Comparison of ENCODE assay signal across 32 cellular contexts in genomic region chr16:31204871-31205666, GRCh38. TPM values are rescaled to one million over a fixed set of nuclear protein-coding genes. Genes with fewer than 3 reads are reported as not detected.
DNase-seq lines count a peak whose midpoint lies in the region; ATAC-seq and TF ChIP-seq lines count a peak whose summit lies in the region.
"Had no signal": no experiment of that assay in that cellular context is flagged by ENCODE, and none has a peak within 500 bp of the region (broad histone marks: within the 10 kb centered on the region; RNA-seq: fewer than 3 reads in every experiment).

No MANE protein-coding gene starts in this region.

- POLR2A ChIA-PET in HEK293 (lab: Yijun Ruan, JAX): interaction anchor here (0.6 kb wide), 1 partner anchor 222 kb away, joined by 4 read pairs; no protein-coding TSS in a partner anchor

- H3K4me1 ChIP-seq in HEK293 (ENCODE audit: control insufficient read depth, insufficient read depth, low read length) (no peaks in the 10 kb centered on the region), spleen (peaks cover 19 to 56% (median 42%) of the 10 kb centered on the region in 6 donors)
- H3K4me1 ChIP-seq: prostate gland had no signal

- peak overlapping the region; percentile 34 for H3K4me3 Mint-ChIP-seq in activated naive CD4-positive, alpha-beta T cell treated with anti-CD3 and anti-CD28 coated beads, Interleukin-2, amount 10 ng/mL, durations not matched to agents 7 days and 5 days
- peak overlapping the region in 1 of 2 donors; percentile 28 for H3K4me3 Mint-ChIP-seq in effector memory CD8-positive, alpha-beta T cell
- no peak overlapping the region for H3K4me3 Mint-ChIP-seq in HFFc6

- 80 to 90% (median 80%) methylated on average over 9 of the region's 9 CpGs for WGBS in spleen, 5 donors

- TF ChIP-seq POLR2A in spleen (IDR thresholded peaks at IDR 0.05): no peak

- no peak overlapping the region for H3K4me3 ChIP-seq in HEK293 (ENCODE audit: low read depth, low read length)
- H3K4me3 ChIP-seq in spleen: no peak overlapping the region
- H3K4me3 ChIP-seq: GM12878, prostate gland, sigmoid colon, tibial artery had no signal

- no peaks in the 10 kb centered on the region for H3K9me3 Mint-ChIP-seq in activated naive CD4-positive, alpha-beta T cell treated with anti-CD3 and anti-CD28 coated beads, Interleukin-2, amount 10 ng/mL, durations not matched to agents 7 days and 5 days
- H3K9me3 Mint-ChIP-seq in effector memory CD8-positive, alpha-beta T cell: no peaks in the 10 kb centered on the region
- H3K9me3 Mint-ChIP-seq in HFFc6: no peaks in the 10 kb centered on the region
- H3K9me3 Mint-ChIP-seq: immature natural killer cell had no signal

- DNase-seq in activated naive CD4-positive, alpha-beta T cell treated with anti-CD3 and anti-CD28 coated beads, Interleukin-2, amount 10 ng/mL, durations not matched to agents 7 days and 5 days: no peak
- DNase-seq in activated naive CD4-positive, alpha-beta T cell treated with anti-CD3 and anti-CD28 coated beads, Interleukin-2, amount 50 U/mL, for 16 hours: no peak
- DNase-seq in effector memory CD8-positive, alpha-beta T cell: no peak
- DNase-seq in spleen (peak; percentile 41), HFFc6 (no peak), Right ventricle myocardium inferior (ENCODE audit: missing footprints) (no peak), NOMO-1 (lab: John Stamatoyannopoulos, UW; ENCODE audit: unreplicated experiment in 2 of 2) (no peak)
- DNase-seq: activated naive CD4-positive, alpha-beta T cell; activated T-cell treated with anti-CD3 and anti-CD28 coated beads, Interleukin-2, amount 50 U/mL, for 1 hour; AML-193; amygdala; COR-L47; effector CD4-positive, alpha-beta T cell; immature natural killer cell; left cardiac atrium; MM.1S; NCI-H1105 treated with DMSO at 0.1 percent for 48 hours; NCI-H2029 treated with DMSO at 0.1 percent for 48 hours; NCI-H526; Right ventricle myocardium superior; sigmoid colon; stimulated activated CD4-positive, alpha-beta T cell treated with anti-CD3 and anti-CD28 coated beads, Interleukin-4, amount 100 ng/mL, for 1 hour; tibial artery had no signal

- no peak overlapping the region for H3K27ac ChIP-seq in HEK293 (ENCODE audit: extremely low read depth, low read depth, low read length)
- no peak overlapping the region for H3K27ac ChIP-seq in spleen
- H3K27ac ChIP-seq: KMS-11, prostate gland, sigmoid colon, tibial artery had no signal

- no peaks in the 10 kb centered on the region for H3K27me3 ChIP-seq in spleen (replicated peaks in 1 of 7)

- no peak overlapping the region for H3K27ac Mint-ChIP-seq in activated naive CD4-positive, alpha-beta T cell treated with anti-CD3 and anti-CD28 coated beads, Interleukin-2, amount 10 ng/mL, durations not matched to agents 7 days and 5 days
- H3K27ac Mint-ChIP-seq in effector memory CD8-positive, alpha-beta T cell: peak overlapping the region; percentile 45 to 59
- H3K27ac Mint-ChIP-seq in HFFc6: no peak overlapping the region

- H3K27me3 Mint-ChIP-seq in activated naive CD4-positive, alpha-beta T cell treated with anti-CD3 and anti-CD28 coated beads, Interleukin-2, amount 10 ng/mL, durations not matched to agents 7 days and 5 days: peaks cover 41% of the 10 kb centered on the region
- H3K27me3 Mint-ChIP-seq in effector memory CD8-positive, alpha-beta T cell: no peaks in the 10 kb centered on the region
- H3K27me3 Mint-ChIP-seq in HFFc6 (ENCODE audit: insufficient read depth): peaks cover 32% of the 10 kb centered on the region

- peaks cover 47% of the 10 kb centered on the region for H3K4me1 Mint-ChIP-seq in activated naive CD4-positive, alpha-beta T cell treated with anti-CD3 and anti-CD28 coated beads, Interleukin-2, amount 10 ng/mL, durations not matched to agents 7 days and 5 days
- peaks cover 20 to 22% of the 10 kb centered on the region in 2 donors for H3K4me1 Mint-ChIP-seq in effector memory CD8-positive, alpha-beta T cell (ENCODE audit: low read depth in 2 of 2)
- H3K4me1 Mint-ChIP-seq in HFFc6 (ENCODE audit: low read depth): peaks cover 26% of the 10 kb centered on the region

- H3K9me3 ChIP-seq in HEK293 (ENCODE audit: control insufficient read depth, insufficient read depth, low read depth, low read length): no peaks in the 10 kb centered on the region
- H3K9me3 ChIP-seq in spleen: no peaks in the 10 kb centered on the region
- H3K9me3 ChIP-seq: prostate gland, sigmoid colon, tibial artery had no signal

- TF ChIP-seq CTCF in HEK293 (tag by site-specific recombination; IDR thresholded peaks at IDR 0.05): no peak
- no peak for TF ChIP-seq CTCF in spleen (IDR thresholded peaks at IDR 0.05 in 8 of 11, conservative IDR thresholded peaks at IDR 0.05 in 3 of 11)
- TF ChIP-seq CTCF in HFFc6 (IDR thresholded peaks at IDR 0.05): no peak

- H3K36me3 ChIP-seq in HEK293 (ENCODE audit: control insufficient read depth in 2 of 2, insufficient read depth in 1 of 2, low read length in 2 of 2) (peaks cover 0 to 4% of the 10 kb centered on the region in 2 experiments; a peak in 1 of 3 replicates), spleen (peaks cover 0 to 7% (median 0%) of the 10 kb centered on the region in 6 donors)
- H3K36me3 ChIP-seq: prostate gland, sigmoid colon, tibial artery had no signal

- H3K36me3 Mint-ChIP-seq in activated naive CD4-positive, alpha-beta T cell treated with anti-CD3 and anti-CD28 coated beads, Interleukin-2, amount 10 ng/mL, durations not matched to agents 7 days and 5 days: peaks cover 10% of the 10 kb centered on the region
- peaks cover 65% of the 10 kb centered on the region for H3K36me3 Mint-ChIP-seq in effector memory CD8-positive, alpha-beta T cell (ENCODE audit: insufficient read depth)
- H3K36me3 Mint-ChIP-seq in HFFc6 (ENCODE audit: low read depth): no peaks in the 10 kb centered on the region
- H3K36me3 Mint-ChIP-seq: immature natural killer cell had no signal

- CTCF ChIA-PET in activated naive CD4-positive, alpha-beta T cell treated with anti-CD3 and anti-CD28 coated beads, Interleukin-2, amount 10 ng/mL, durations not matched to agents 7 days and 5 days (lab: Charles Lee): no interaction called here
- CTCF ChIA-PET in HEK293 (lab: Yijun Ruan, JAX): no interaction called here

- intact Hi-C loops in spleen (cut with DNase I; ENCODE audit: low total_unique reads): no loop called here
- intact Hi-C loops in Right ventricle myocardium inferior (cut with DNase I): no loop called here

- no peak for ATAC-seq in effector memory CD8-positive, alpha-beta T cell (replicated peaks)
- no peak for ATAC-seq in Right ventricle myocardium inferior
- ATAC-seq: GM12878, left cardiac atrium had no signal

TF ChIP-seq in HEK293, 187 proteins besides CTCF, POLR2A, EP300 and RAD21:
- TF ChIP-seq ZNF10 (tag by site-specific recombination; IDR thresholded peaks at IDR 0.05) (no peak), ZNF121 (tag by site-specific recombination; IDR thresholded peaks at IDR 0.05) (peak; percentile 65; the same call in 1 of the 2 replicates), ZBTB17 (tag by site-specific recombination; IDR thresholded peaks at IDR 0.05) (0 out of 2 replicates have a peak, but pooled peaks have one; percentile 24)
TF ChIP-seq in HEK293: peak in this region for 2.

RNA-seq across cellular contexts. Expression of gene PYCARD, which starts 2.5 kb away (rescaled TPM):
- total RNA-seq in spleen (100 to 1,000 TPM in 2 of 7 donors, 10 to 100 TPM in 5; 68.0 to 135 (median 90.1) TPM), Right ventricle myocardium inferior (9.1 TPM)
- 100 to 1,000 TPM; 109 to 117 (median 114) TPM for polyA plus RNA-seq in spleen
- total RNA-seq in HFFc6 (2021; fragmentation: NEBNext Ultra II Directional; extraction: Animal tissue kit (Norgen Biotek cat#: 25700)): 10 to 100 TPM; 13.0 to 23.1 (median 22.5) TPM
- total RNA-seq: H4 had no signal

RNA-seq across cellular contexts. Expression of gene TRIM72, which starts 8.8 kb away (rescaled TPM):
- total RNA-seq in spleen: under 1 TPM in 4 of 7 donors, not detected in 3; 0.05 to 0.26 (median 0.15) TPM
- polyA plus RNA-seq in spleen: under 1 TPM; 0.06 to 0.15 (median 0.09) TPM
- under 1 TPM in 1 of 6 experiments, not detected in 5; 0.05 TPM for total RNA-seq in HFFc6 (2021; fragmentation: NEBNext Ultra II Directional; extraction: Animal tissue kit (Norgen Biotek cat#: 25700))
- 2.1 TPM for total RNA-seq in Right ventricle myocardium inferior
- total RNA-seq: activated CD8-positive, alpha-beta memory T cell treated with anti-CD3 and anti-CD28 coated beads for 36 hours; H4; lung microvascular endothelial cell; T-helper 2 cell treated with Interferon-gamma antibody and Interleukin-4, amounts not matched to agents 100 ng/mL and 5 ng/mL, for 36 hours had no signal
- polyA plus RNA-seq: immature natural killer cell had no signal

RNA-seq across cellular contexts. Expression of gene PYDC1, which starts 11.9 kb away (rescaled TPM):
- not detected for total RNA-seq in spleen
- 1 to 10 TPM in 1 of 3 donors, under 1 TPM in 1, not detected in 1; 0.72 to 2.7 TPM for polyA plus RNA-seq in spleen
- total RNA-seq in HFFc6 (2021; fragmentation: NEBNext Ultra II Directional; extraction: Animal tissue kit (Norgen Biotek cat#: 25700)): not detected
- total RNA-seq in Right ventricle myocardium inferior: not detected
- total RNA-seq: A673; activated CD8-positive, alpha-beta memory T cell treated with anti-CD3 and anti-CD28 coated beads for 36 hours; GM12878; H4; left cardiac atrium; lung microvascular endothelial cell; prostate gland; Right ventricle myocardium superior; sigmoid colon; T-helper 2 cell treated with Interferon-gamma antibody and Interleukin-4, amounts not matched to agents 100 ng/mL and 5 ng/mL, for 36 hours had no signal
- polyA plus RNA-seq: GM12878, immature natural killer cell had no signal

RNA-seq across cellular contexts. Expression of gene FUS, which starts 25.1 kb away (rescaled TPM):
- total RNA-seq in spleen (100 to 1,000 TPM; 119 to 474 (median 284) TPM), Right ventricle myocardium inferior (86.8 TPM)
- polyA plus RNA-seq in spleen: 100 to 1,000 TPM; 225 to 694 (median 516) TPM
- total RNA-seq in HFFc6 (2021; fragmentation: NEBNext Ultra II Directional; extraction: Animal tissue kit (Norgen Biotek cat#: 25700)): 100 to 1,000 TPM; 275 to 504 (median 422) TPM

RNA-seq across cellular contexts. Expression of gene ITGAM, which starts 54.7 kb away (rescaled TPM):
- 100 to 1,000 TPM in 2 of 7 donors, 10 to 100 TPM in 5; 38.5 to 154 (median 77.7) TPM for total RNA-seq in spleen
- polyA plus RNA-seq in spleen: 10 to 100 TPM in 2 of 3 donors, 1 to 10 TPM in 1; 4.3 to 14.9 (median 11.8) TPM
- not detected for total RNA-seq in HFFc6 (2021; fragmentation: NEBNext Ultra II Directional; extraction: Animal tissue kit (Norgen Biotek cat#: 25700))
- 10.4 TPM for total RNA-seq in Right ventricle myocardium inferior
- total RNA-seq: lung microvascular endothelial cell had no signal

Comparison
In these comparisons a context has a peak if more than half of its experiments do, and no peak if none do; other contexts are left out.
1. H3K27ac Mint-ChIP-seq: peak in effector memory CD8-positive, alpha-beta T cell (2 of 2); none in activated naive CD4-positive, alpha-beta T cell treated with anti-CD3 and anti-CD28 coated beads, Interleukin-2, amount 10 ng/mL, durations not matched to agents 7 days and 5 days (single experiment) and HFFc6 (single experiment).